9 cellular contexts compared by ENCODE assay signal in the genomic region with DNA sequence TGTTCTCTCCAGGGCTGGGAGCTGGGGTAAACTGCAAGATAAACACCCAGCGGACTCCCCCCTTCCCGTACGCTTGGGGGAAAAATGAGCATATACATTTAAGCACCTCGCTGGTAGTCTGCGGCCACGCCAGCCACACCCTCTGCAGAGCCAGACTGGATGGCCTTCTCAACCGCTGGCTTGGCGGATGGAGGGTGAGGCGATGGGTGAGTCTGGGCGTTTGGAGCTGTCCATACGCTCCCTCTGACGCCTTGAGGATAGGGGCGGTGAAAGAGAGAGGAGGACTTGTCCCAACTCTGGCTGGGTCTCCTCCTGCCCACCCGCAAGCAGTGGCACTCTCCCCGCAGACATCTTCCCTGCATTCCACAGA. TPM values are rescaled to one million over a fixed set of nuclear protein-coding genes. Genes with fewer than 3 reads are reported as not detected.
DNase-seq lines count a peak whose midpoint lies in the region; ATAC-seq, FAIRE-seq and TF ChIP-seq lines count a peak whose summit lies in the region.
"Had no signal": no experiment of that assay in that cellular context is flagged by ENCODE, and none has a peak within 500 bp of the region (broad histone marks: within the 10 kb centered on the region; RNA-seq: fewer than 3 reads in every experiment).

No MANE protein-coding gene starts in this region.

- no peaks in the 10 kb centered on the region for H3K36me3 ChIP-seq in ascending aorta
- peaks cover 5% of the 10 kb centered on the region for H3K36me3 ChIP-seq in kidney epithelial cell (ENCODE audit: control insufficient read depth, insufficient read depth, low read length)
- no peaks in the 10 kb centered on the region for H3K36me3 ChIP-seq in tibial artery

- no peaks in the 10 kb centered on the region for H3K27me3 ChIP-seq in ascending aorta
- no peaks in the 10 kb centered on the region for H3K27me3 ChIP-seq in kidney epithelial cell (ENCODE audit: control insufficient read depth, insufficient read depth, low read length)
- H3K27me3 ChIP-seq in tibial artery = no peaks in the 10 kb centered on the region

- no peaks in the 10 kb centered on the region for H3K9me3 Mint-ChIP-seq in activated T-cell treated with anti-CD3 and anti-CD28 coated beads, Interleukin-2, amount 50 U/mL, for 4 hours

- H3K4me1 Mint-ChIP-seq in activated T-cell treated with anti-CD3 and anti-CD28 coated beads, Interleukin-2, amount 50 U/mL, for 4 hours (ENCODE audit: low read depth) = peaks cover 16% of the 10 kb centered on the region

- H3K9me3 ChIP-seq in ascending aorta (no peaks in the 10 kb centered on the region), tibial artery (no peaks in the 10 kb centered on the region)

- H3K36me3 Mint-ChIP-seq in activated T-cell treated with anti-CD3 and anti-CD28 coated beads, Interleukin-2, amount 50 U/mL, for 4 hours (ENCODE audit: insufficient read depth) = no peaks in the 10 kb centered on the region

- FAIRE-seq in D721Med (lab: Jason Lieb, UNC) = no peak
- FAIRE-seq: endometrium had no signal

- H3K4me1 ChIP-seq in ascending aorta = peaks cover 42 to 53% of the 10 kb centered on the region in 2 donors
- peaks cover 0 to 75% (median 62%) of the 10 kb centered on the region in 4 donors for H3K4me1 ChIP-seq in tibial artery

- no peak for ATAC-seq in activated T-cell treated with anti-CD3 and anti-CD28 coated beads, Interleukin-2, amount 50 U/mL, for 4 hours
- no peak for ATAC-seq in GM18498 (IDR thresholded peaks at IDR 0.05; ENCODE audit: unreplicated experiment)

- no peak for DNase-seq in activated T-cell treated with anti-CD3 and anti-CD28 coated beads, Interleukin-2, amount 50 U/mL, for 4 hours
- DNase-seq in activated T-cell treated with anti-CD3 and anti-CD28 coated beads, Interleukin-2, amount 50 U/mL, for 1 hour = no peak
- DNase-seq in ascending aorta (ENCODE audit: low spot score in 2 of 2) (no peak), kidney epithelial cell (ENCODE audit: low read depth) (no peak), tibial artery (no peak), D721Med (ENCODE audit: insufficient read length, low spot score) (no peak), GM10266 (ENCODE audit: extremely low spot score) (no peak)

- H3K4me3 ChIP-seq in ascending aorta (peak overlapping the region; percentile 73 to 83), kidney epithelial cell (ENCODE audit: low read depth, low read length) (peak overlapping the region; percentile 91), tibial artery (peak overlapping the region; percentile 88 to 95)

- H3K27ac ChIP-seq in ascending aorta (peak overlapping the region; percentile 95 to 97), tibial artery (peak overlapping the region; percentile 97 to 99)

- intact Hi-C loops in ascending aorta (cut with DNase I) = no loop called here
- intact Hi-C loops in tibial artery (cut with DNase I; ENCODE audit: low total_unique reads) = no loop called here

- H3K27me3 Mint-ChIP-seq in activated T-cell treated with anti-CD3 and anti-CD28 coated beads, Interleukin-2, amount 50 U/mL, for 4 hours (ENCODE audit: low read depth) = no peaks in the 10 kb centered on the region

- TF ChIP-seq CTCF in ascending aorta (IDR thresholded peaks at IDR 0.05) (no peak), kidney epithelial cell (IDR thresholded peaks at IDR 0.05; ENCODE audit: insufficient read depth, low read length, poor library complexity, severe bottlenecking) (no peak), tibial artery (IDR thresholded peaks at IDR 0.05) (no peak), D721Med (IDR thresholded peaks at IDR 0.05; ENCODE audit: insufficient read depth, missing control alignments) (no peak), GM10266 (IDR thresholded peaks at IDR 0.05; ENCODE audit: control insufficient read depth, insufficient read depth, low read depth, missing control alignments) (no peak)

- H3K4me3 Mint-ChIP-seq in activated T-cell treated with anti-CD3 and anti-CD28 coated beads, Interleukin-2, amount 50 U/mL, for 4 hours = peak overlapping the region; percentile 88

RNA-seq across cellular contexts. Expression of a gene that starts 1.0 kb away (rescaled TPM):
- 10 to 100 TPM in 1 of 3 donors, 1 to 10 TPM in 2; 9.2 to 10.2 (median 9.4) TPM for total RNA-seq in activated T-cell treated with anti-CD3 and anti-CD28 coated beads, Interleukin-2, amount 50 U/mL, for 4 hours
- total RNA-seq in ascending aorta (222 TPM), kidney epithelial cell (1,029 and 1,224 TPM in 2 replicates)

RNA-seq across cellular contexts. Expression of a gene that starts 38.2 kb away (rescaled TPM):
- total RNA-seq in activated T-cell treated with anti-CD3 and anti-CD28 coated beads, Interleukin-2, amount 50 U/mL, for 4 hours = 10 to 100 TPM in 1 of 3 donors, 1 to 10 TPM in 2; 8.8 to 11.7 (median 9.2) TPM
- 73.5 TPM for total RNA-seq in ascending aorta
- 12.7 and 14.5 TPM in 2 replicates for total RNA-seq in kidney epithelial cell

Comparison
In these comparisons a context has a peak if more than half of its experiments do, and no peak if none do; other contexts are left out.
1. RNA of a gene that starts 1.0 kb away (total RNA-seq): 1,029 to 1,224 TPM in kidney epithelial cell and 222 TPM in ascending aorta (single experiment); 9.2 to 10.2 TPM in activated T-cell treated with anti-CD3 and anti-CD28 coated beads, Interleukin-2, amount 50 U/mL, for 4 hours; every median in the first group is over 10 times any median in the second.
2. Peak in every context shown above with its lines, with median percentiles within 50 percentile points of each other: H3K4me3 ChIP-seq.